In the genomic region with DNA sequence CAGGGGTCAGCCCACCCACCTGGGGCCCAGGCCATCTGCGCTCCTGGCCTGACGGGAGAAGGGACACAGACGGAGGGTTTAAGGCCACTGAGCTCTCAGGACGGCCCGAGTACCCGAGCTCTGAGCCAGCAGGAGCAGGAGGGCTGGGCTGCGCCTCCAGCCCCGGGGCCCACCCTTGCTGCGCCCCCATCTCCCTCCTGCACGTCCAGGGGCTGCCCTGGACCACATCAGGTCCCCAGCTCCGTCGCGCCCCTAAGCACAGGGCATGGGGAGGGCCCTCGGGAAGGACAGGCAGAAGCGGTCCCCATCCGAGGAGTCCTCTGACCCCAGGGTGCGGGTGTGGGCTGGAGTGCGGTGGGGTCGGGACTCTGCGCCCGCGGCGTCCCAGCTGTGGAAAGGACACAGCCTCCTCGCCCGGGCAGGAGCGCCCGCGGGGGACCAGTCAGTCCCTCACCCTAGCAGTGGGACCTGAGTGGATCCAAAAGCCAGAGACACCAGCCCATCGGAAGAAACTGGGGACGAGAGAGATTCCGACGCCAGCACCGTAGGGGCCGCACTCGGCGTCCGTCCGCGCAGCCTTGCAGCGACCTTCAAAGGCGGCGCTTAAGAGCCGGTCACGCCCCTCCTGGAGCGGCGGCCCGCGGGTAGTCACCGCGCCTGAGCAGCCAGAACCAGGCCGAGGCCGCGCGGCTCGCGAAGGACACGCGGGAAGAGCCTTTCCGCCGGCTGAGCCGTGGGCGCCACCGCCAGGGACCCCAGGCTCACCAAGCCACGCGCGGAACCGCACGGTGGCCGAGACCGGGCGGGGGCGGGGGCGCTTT, we compare ENCODE assay signal across 8 cellular contexts. TPM values are rescaled to one million over a fixed set of nuclear protein-coding genes. Genes with fewer than 3 reads are reported as not detected.
DNase-seq lines count a peak whose midpoint lies in the region; ATAC-seq and TF ChIP-seq lines count a peak whose summit lies in the region.

No MANE protein-coding gene starts in this region.

- peak overlapping the region; percentile 46 for H3K9ac ChIP-seq in fibroblast of lung (ENCODE audit: insufficient read depth, low read length)

- no peaks in the 10 kb centered on the region for H3K4me1 ChIP-seq in fibroblast of lung (ENCODE audit: control insufficient read depth, extremely low read depth, insufficient read depth, low read length)
- peaks cover 0 to 4% of the 10 kb centered on the region in 2 donors for H3K4me1 ChIP-seq in naive thymus-derived CD4-positive, alpha-beta T cell (ENCODE audit: control insufficient read depth in 2 of 2, insufficient read depth in 2 of 2, low read length in 2 of 2)
- no peaks in the 10 kb centered on the region for H3K4me1 ChIP-seq in testis

- CTCF ChIA-PET in activated CD4-positive, alpha-beta memory T cell treated with anti-CD3 and anti-CD28 coated beads for 36 hours (lab: Charles Lee): interaction anchor here (1.2 to 2.3 kb wide), 2 partner anchors 68 kb away, joined by 4 to 28 read pairs; no protein-coding TSS in a partner anchor
- CTCF ChIA-PET in naive thymus-derived CD4-positive, alpha-beta T cell (lab: Charles Lee): no interaction called here

- H4K20me1 ChIP-seq in fibroblast of lung (ENCODE audit: control insufficient read depth, extremely low read depth, insufficient read depth, low read length): no peaks in the 10 kb centered on the region

- DNase-seq in NCI-H2227 (lab: John Stamatoyannopoulos, UW; ENCODE audit: unreplicated experiment): peak; percentile 58
- DNase-seq in NCI-H2227 treated with DMSO at 0.1 percent for 48 hours (lab: John Stamatoyannopoulos, UW): no peak
- DNase-seq in activated CD4-positive, alpha-beta memory T cell treated with anti-CD3 and anti-CD28 coated beads for 36 hours: peak; percentile 60
- peak; percentile 58 to 67 for DNase-seq in fibroblast of lung (ENCODE audit: low read depth in 2 of 2)
- peak in 4 of 9 donors; percentile 11 to 47 (median 20) for DNase-seq in naive thymus-derived CD4-positive, alpha-beta T cell
- DNase-seq in testis: peak; percentile 74
- DNase-seq in effector CD4-positive, alpha-beta T cell: no peak
- no peak for DNase-seq in DMS79 treated with DMSO at 0.1 percent for 48 hours (lab: John Stamatoyannopoulos, UW)

- no peaks in the 10 kb centered on the region for H3K36me3 ChIP-seq in fibroblast of lung (ENCODE audit: control insufficient read depth, insufficient read depth, low read length)
- H3K36me3 ChIP-seq in naive thymus-derived CD4-positive, alpha-beta T cell (ENCODE audit: control insufficient read depth in 2 of 3, insufficient read depth in 3 of 3, low read length in 3 of 3): no peaks in the 10 kb centered on the region
- H3K36me3 ChIP-seq in testis (ENCODE audit: low read depth, missing control alignments): no peaks in the 10 kb centered on the region

- H3K27me3 ChIP-seq in fibroblast of lung (ENCODE audit: control insufficient read depth, insufficient read depth, low read length): no peaks in the 10 kb centered on the region
- no peaks in the 10 kb centered on the region for H3K27me3 ChIP-seq in naive thymus-derived CD4-positive, alpha-beta T cell (ENCODE audit: control insufficient read depth in 2 of 2, insufficient read depth in 2 of 2, low read length in 2 of 2)
- H3K27me3 ChIP-seq in testis: no peaks in the 10 kb centered on the region

- H3K4me1 Mint-ChIP-seq in activated CD4-positive, alpha-beta memory T cell treated with anti-CD3 and anti-CD28 coated beads for 36 hours (ENCODE audit: low read depth): peaks cover 2% of the 10 kb centered on the region
- peaks cover 0 to 9% (median 3%) of the 10 kb centered on the region in 7 donors for H3K4me1 Mint-ChIP-seq in naive thymus-derived CD4-positive, alpha-beta T cell

- no peak for TF ChIP-seq POLR2A in testis (IDR thresholded peaks at IDR 0.05)

- peak overlapping the region; percentile 57 for H2AFZ ChIP-seq in fibroblast of lung (ENCODE audit: low read length)

- no peaks in the 10 kb centered on the region for H3K36me3 Mint-ChIP-seq in activated CD4-positive, alpha-beta memory T cell treated with anti-CD3 and anti-CD28 coated beads for 36 hours
- H3K36me3 Mint-ChIP-seq in naive thymus-derived CD4-positive, alpha-beta T cell: no peaks in the 10 kb centered on the region

- peaks cover 10% of the 10 kb centered on the region for H3K27me3 Mint-ChIP-seq in activated CD4-positive, alpha-beta memory T cell treated with anti-CD3 and anti-CD28 coated beads for 36 hours
- H3K27me3 Mint-ChIP-seq in naive thymus-derived CD4-positive, alpha-beta T cell: peaks cover 4 to 25% (median 9%) of the 10 kb centered on the region in 5 donors

- H3K9me3 ChIP-seq in fibroblast of lung (ENCODE audit: control insufficient read depth, insufficient read depth, low read depth, low read length) (no peaks in the 10 kb centered on the region), testis (no peaks in the 10 kb centered on the region)
- peaks cover 0 to 10% (median 0%) of the 10 kb centered on the region in 3 experiments for H3K9me3 ChIP-seq in naive thymus-derived CD4-positive, alpha-beta T cell (ENCODE audit: control insufficient read depth in 2 of 3, low read length in 3 of 3)

- TF ChIP-seq CTCF in fibroblast of lung (conservative IDR thresholded peaks at IDR 0.05 in 1 of 2, IDR thresholded peaks at IDR 0.05 in 1 of 2; ENCODE audit: low read depth in 1 of 2, low read length in 2 of 2) (no peak), testis (IDR thresholded peaks at IDR 0.05) (no peak)

- POLR2A ChIA-PET in activated CD4-positive, alpha-beta memory T cell treated with anti-CD3 and anti-CD28 coated beads for 36 hours (lab: Charles Lee): no interaction called here
- POLR2A ChIA-PET in naive thymus-derived CD4-positive, alpha-beta T cell (lab: Charles Lee): no interaction called here

- H3K4me3 Mint-ChIP-seq in activated CD4-positive, alpha-beta memory T cell treated with anti-CD3 and anti-CD28 coated beads for 36 hours: no peak overlapping the region
- H3K4me3 Mint-ChIP-seq in naive thymus-derived CD4-positive, alpha-beta T cell: peak overlapping the region in 7 of 10 donors; percentile 17 to 68 (median 61)

- no peak overlapping the region for H3K27ac Mint-ChIP-seq in activated CD4-positive, alpha-beta memory T cell treated with anti-CD3 and anti-CD28 coated beads for 36 hours
- H3K27ac Mint-ChIP-seq in naive thymus-derived CD4-positive, alpha-beta T cell: no peak overlapping the region

- WGBS in testis, 2 donors: 0 to 12% methylated on average over 6 to 69 of the region's 73 CpGs

- peak overlapping the region; percentile 77 for H3K4me2 ChIP-seq in fibroblast of lung (ENCODE audit: extremely low read depth, insufficient read depth, low read length)

- H3K27ac ChIP-seq in fibroblast of lung (ENCODE audit: insufficient read depth, low read length): no peak overlapping the region
- H3K27ac ChIP-seq in naive thymus-derived CD4-positive, alpha-beta T cell (ENCODE audit: low read depth, low read length): no peak overlapping the region
- no peak overlapping the region for H3K27ac ChIP-seq in testis

- intact Hi-C loops in activated CD4-positive, alpha-beta memory T cell treated with anti-CD3 and anti-CD28 coated beads for 36 hours (cut with micrococcal nuclease): loop anchor here (5.0 kb wide), 1 partner anchor 52 kb away; no protein-coding TSS in a partner anchor
- intact Hi-C loops in naive thymus-derived CD4-positive, alpha-beta T cell (cut with micrococcal nuclease): no loop called here
- intact Hi-C loops in testis (cut with DNase I; ENCODE audit: low total_unique reads): no loop called here

- H3K79me2 ChIP-seq in fibroblast of lung (ENCODE audit: control insufficient read depth, insufficient read depth, low read length): no peaks in the 10 kb centered on the region

- ATAC-seq in naive thymus-derived CD4-positive, alpha-beta T cell: peak; percentile 66

- no peaks in the 10 kb centered on the region for H3K9me3 Mint-ChIP-seq in activated CD4-positive, alpha-beta memory T cell treated with anti-CD3 and anti-CD28 coated beads for 36 hours
- no peaks in the 10 kb centered on the region for H3K9me3 Mint-ChIP-seq in naive thymus-derived CD4-positive, alpha-beta T cell

- H3K4me3 ChIP-seq in fibroblast of lung (replicated peaks in 1 of 4; ENCODE audit: control extremely low read depth in 1 of 4, insufficient read depth in 1 of 4, low read depth in 3 of 4, low read length in 4 of 4): peak overlapping the region in 3 of 4 experiments; percentile 18 to 44 (median 31)
- H3K4me3 ChIP-seq in naive thymus-derived CD4-positive, alpha-beta T cell (ENCODE audit: low read length): peak overlapping the region; percentile 35
- H3K4me3 ChIP-seq in testis: peak overlapping the region; percentile 37 to 53

RNA-seq across cellular contexts. Expression of a gene that starts 15.9 kb away (rescaled TPM):
- under 1 TPM; 0.46 to 0.76 TPM for total RNA-seq in activated CD4-positive, alpha-beta memory T cell treated with anti-CD3 and anti-CD28 coated beads for 36 hours
- total RNA-seq in fibroblast of lung (0.17 and 0.26 TPM in 2 replicates), testis (10 to 100 TPM; 12.1 to 12.5 TPM)
- polyA plus RNA-seq in fibroblast of lung (0.06 and 0.54 TPM in 2 replicates), testis (ENCODE audit: insufficient read depth, low read depth, low replicate concordance) (4.0 TPM)
- polyA plus RNA-seq in fibroblast of lung (2012): 1.2 TPM in 1 of 2 replicates, not detected in the other
- 6.6 TPM in 1 of 2 replicates, not detected in the other for polyA minus RNA-seq in fibroblast of lung (ENCODE audit: low replicate concordance)
- under 1 TPM in 2 of 5 experiments, not detected in 3; 0.12 to 0.61 TPM for total RNA-seq in naive thymus-derived CD4-positive, alpha-beta T cell
- not detected for polyA plus RNA-seq in naive thymus-derived CD4-positive, alpha-beta T cell

Comparison
In these comparisons a context has a peak if more than half of its experiments do, and no peak if none do; other contexts are left out.
1. DNase-seq: peak in NCI-H2227 (single experiment), activated CD4-positive, alpha-beta memory T cell treated with anti-CD3 and anti-CD28 coated beads for 36 hours (single experiment), fibroblast of lung (2 of 2) and testis (single experiment); none in NCI-H2227 treated with DMSO at 0.1 percent for 48 hours (single experiment), effector CD4-positive, alpha-beta T cell (single experiment) and DMS79 treated with DMSO at 0.1 percent for 48 hours (single experiment).
2. RNA of a gene that starts 15.9 kb away (total RNA-seq): 12.1 to 12.5 TPM in testis; 0.46 to 0.76 TPM in activated CD4-positive, alpha-beta memory T cell treated with anti-CD3 and anti-CD28 coated beads for 36 hours, 0.17 to 0.26 TPM in fibroblast of lung and 0.12 to 0.61 TPM in naive thymus-derived CD4-positive, alpha-beta T cell; every median in the first group is over 4 times any median in the second.
3. Peak in every context shown above with its lines, with median percentiles within 50 percentile points of each other: H3K4me3 ChIP-seq.